Comparison of ENCODE assay signal across 34 cellular contexts in the genomic region with DNA sequence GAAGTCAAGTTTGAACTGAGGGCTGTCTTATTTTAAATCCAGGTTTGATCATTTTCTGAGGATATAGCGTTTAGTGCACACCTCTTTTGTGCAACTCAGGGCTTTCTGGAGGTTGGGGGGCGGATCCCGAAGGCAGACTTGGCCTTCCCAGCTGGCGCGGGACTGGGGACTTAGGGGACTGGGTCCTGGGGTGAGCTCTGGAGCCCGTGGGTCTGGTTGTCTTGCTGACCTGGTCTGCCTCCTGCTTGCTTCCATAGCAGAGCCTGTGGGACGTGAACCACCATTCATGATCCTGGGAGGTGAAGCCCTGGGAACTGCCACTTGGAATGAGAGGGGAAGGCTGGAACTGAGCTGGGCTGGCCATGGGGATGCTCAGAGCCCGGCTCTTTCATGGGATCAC.
"Had no signal": no experiment of that assay in that cellular context is flagged by ENCODE, and none has a peak within 500 bp of the region (broad histone marks: within the 10 kb centered on the region; RNA-seq: fewer than 3 reads in every experiment).

No MANE protein-coding gene starts in this region.

- H3K27me3 ChIP-seq: adrenal gland, body of pancreas, brain microvascular endothelial cell, breast epithelium had no signal

- H3K4me3 Mint-ChIP-seq: activated B cell treated with CpG ODN at 0.5 μM for 24 hours; activated CD4-positive, alpha-beta memory T cell treated with anti-CD3 and anti-CD28 coated beads for 36 hours; activated CD4-positive, alpha-beta T cell treated with anti-CD3 and anti-CD28 coated beads, Interleukin-2, amount 10 ng/mL, durations not matched to agents 24 days and 14 days; activated CD8-positive, alpha-beta T cell treated with anti-CD3 and anti-CD28 coated beads for 36 hours; activated naive CD4-positive, alpha-beta T cell treated with anti-CD3 and anti-CD28 coated beads for 36 hours; activated naive CD8-positive, alpha-beta T cell treated with anti-CD3 and anti-CD28 coated beads for 36 hours; activated T-cell treated with anti-CD3 and anti-CD28 coated beads, Interleukin-2, amount 50 U/mL, for 4 hours; activated T-cell treated with anti-CD3 and anti-CD28 coated beads, Interleukin-2, amount 50 U/mL, for 72 hours; activated T-helper 1 cell treated with anti-CD3 and anti-CD28 coated beads, Interleukin-12 subunit alpha, Interleukin-12 subunit beta, Interleukin-2, Interleukin-4 antibody, amounts not matched to agents 30 ng/mL and 10 ng/mL and 1 ng/mL, durations not matched to agents 14 hours and 24 hours and 36 hours; activated T-helper 17 cell treated with anti-CD3 and anti-CD28 coated beads, Interleukin-2, amount 50 U/mL, for 72 hours; T-helper 1 cell treated with Interleukin-12 subunit alpha and Interleukin-12 subunit beta and Interleukin-4 antibody, amounts not matched to agents 30 μg/mL and 1 μg/mL, for 36 hours; T-helper 2 cell treated with Interferon-gamma antibody and Interleukin-4, amounts not matched to agents 5 μg/mL and 100 μg/mL, for 36 hours had no signal

- H3K36me3 Mint-ChIP-seq: activated CD4-positive, alpha-beta memory T cell treated with anti-CD3 and anti-CD28 coated beads for 36 hours; activated naive CD4-positive, alpha-beta T cell treated with anti-CD3 and anti-CD28 coated beads, Interleukin-2, amount 50 U/mL, for 72 hours; activated naive CD8-positive, alpha-beta T cell treated with anti-CD3 and anti-CD28 coated beads for 36 hours had no signal

- H3K9me3 ChIP-seq: adrenal gland, body of pancreas, breast epithelium had no signal

- DNase-seq: activated B cell treated with CpG ODN at 0.5 μM for 24 hours; activated CD4-positive, alpha-beta memory T cell treated with anti-CD3 and anti-CD28 coated beads for 36 hours; activated CD4-positive, alpha-beta T cell treated with anti-CD3 and anti-CD28 coated beads for 4 hours; activated CD4-positive, alpha-beta T cell treated with anti-CD3 and anti-CD28 coated beads, Interleukin-2, amount 10 ng/mL, durations not matched to agents 24 days and 14 days; activated CD4-positive, alpha-beta T cell treated with anti-CD3 and anti-CD28 coated beads, Interleukin-2, amount 50 U/mL, for 1 hour; activated CD4-positive, alpha-beta T cell treated with anti-CD3 and anti-CD28 coated beads, Interleukin-2, amount 50 U/mL, for 4 hours; activated CD4-positive, CD25-positive, alpha-beta regulatory T cell treated with anti-CD3 and anti-CD28 coated beads, Interleukin-2, amount 50 U/mL, for 72 hours; activated CD8-positive, alpha-beta memory T cell treated with anti-CD3 and anti-CD28 coated beads, Interleukin-2, amount 50 U/mL, for 4 hours; activated CD8-positive, alpha-beta T cell treated with anti-CD3 and anti-CD28 coated beads for 36 hours; activated effector memory CD4-positive, alpha-beta T cell treated with anti-CD3 and anti-CD28 coated beads, Interleukin-2, amount 50 U/mL, for 16 hours; activated gamma-delta T cell treated with Interleukin-2 at 50 U/mL for 16 hours; activated naive CD4-positive, alpha-beta T cell; activated naive CD4-positive, alpha-beta T cell treated with anti-CD3 and anti-CD28 coated beads for 36 hours; activated naive CD4-positive, alpha-beta T cell treated with anti-CD3 and anti-CD28 coated beads, Interleukin-2, amount 50 U/mL, for 16 hours; activated naive CD8-positive, alpha-beta T cell treated with anti-CD3 and anti-CD28 coated beads for 36 hours; activated T-cell treated with anti-CD3 and anti-CD28 coated beads for 4 hours; activated T-cell treated with anti-CD3 and anti-CD28 coated beads, Interleukin-2, amount 50 U/mL, for 1 hour; activated T-cell treated with anti-CD3 and anti-CD28 coated beads, Interleukin-2, amount 50 U/mL, for 4 hours; activated T-cell treated with anti-CD3 and anti-CD28 coated beads, Interleukin-2, amount 50 U/mL, for 72 hours; adrenal gland; amniotic stem cell; body of pancreas; brain microvascular endothelial cell; central memory CD4-positive, alpha-beta T cell; T-helper 1 cell; T-helper 2 cell; T-helper 9 cell had no signal

- ATAC-seq: activated CD8-positive, alpha-beta T cell treated with anti-CD3 and anti-CD28 coated beads for 36 hours; activated naive CD4-positive, alpha-beta T cell treated with anti-CD3 and anti-CD28 coated beads, Interleukin-2, amount 50 U/mL, for 72 hours; activated T-cell treated with anti-CD3 and anti-CD28 coated beads, Interleukin-2, amount 50 U/mL, for 4 hours; activated T-cell treated with anti-CD3 and anti-CD28 coated beads, Interleukin-2, amount 50 U/mL, for 72 hours; activated T-helper 17 cell treated with anti-CD3 and anti-CD28 coated beads, Interleukin-2, amount 50 U/mL, for 72 hours; body of pancreas had no signal

- H3K27ac ChIP-seq: adrenal gland, body of pancreas, brain microvascular endothelial cell, breast epithelium, VCaP had no signal

- H3K27ac Mint-ChIP-seq: activated B cell treated with CpG ODN at 0.5 μM for 24 hours; activated CD4-positive, alpha-beta memory T cell treated with anti-CD3 and anti-CD28 coated beads for 36 hours; activated CD4-positive, alpha-beta T cell treated with anti-CD3 and anti-CD28 coated beads, Interleukin-2, amount 10 ng/mL, durations not matched to agents 24 days and 14 days; activated CD8-positive, alpha-beta T cell treated with anti-CD3 and anti-CD28 coated beads for 36 hours; activated naive CD4-positive, alpha-beta T cell treated with anti-CD3 and anti-CD28 coated beads for 36 hours; activated naive CD4-positive, alpha-beta T cell treated with anti-CD3 and anti-CD28 coated beads, Interleukin-2, amount 50 U/mL, for 72 hours; activated naive CD8-positive, alpha-beta T cell treated with anti-CD3 and anti-CD28 coated beads for 36 hours; activated T-cell treated with anti-CD3 and anti-CD28 coated beads, Interleukin-2, amount 50 U/mL, for 72 hours; activated T-helper 1 cell treated with anti-CD3 and anti-CD28 coated beads, Interleukin-12 subunit alpha, Interleukin-12 subunit beta, Interleukin-2, Interleukin-4 antibody, amounts not matched to agents 30 ng/mL and 10 ng/mL and 1 ng/mL, durations not matched to agents 14 hours and 24 hours and 36 hours; activated T-helper 17 cell treated with anti-CD3 and anti-CD28 coated beads, Interleukin-2, amount 50 U/mL, for 72 hours; T-helper 1 cell treated with Interleukin-12 subunit alpha and Interleukin-12 subunit beta and Interleukin-4 antibody, amounts not matched to agents 30 μg/mL and 1 μg/mL, for 36 hours; T-helper 2 cell treated with Interferon-gamma antibody and Interleukin-4, amounts not matched to agents 5 μg/mL and 100 μg/mL, for 36 hours had no signal

- H3K36me3 ChIP-seq: adrenal gland, brain microvascular endothelial cell, breast epithelium had no signal

- H3K4me3 ChIP-seq: adrenal gland, body of pancreas, breast epithelium had no signal

- H3K9me3 Mint-ChIP-seq: activated B cell treated with CpG ODN at 0.5 μM for 24 hours; activated CD4-positive, alpha-beta memory T cell treated with anti-CD3 and anti-CD28 coated beads for 36 hours; activated CD4-positive, alpha-beta T cell treated with anti-CD3 and anti-CD28 coated beads, Interleukin-2, amount 10 ng/mL, durations not matched to agents 24 days and 14 days; activated CD8-positive, alpha-beta T cell treated with anti-CD3 and anti-CD28 coated beads for 36 hours; activated naive CD4-positive, alpha-beta T cell treated with anti-CD3 and anti-CD28 coated beads for 36 hours; activated naive CD4-positive, alpha-beta T cell treated with anti-CD3 and anti-CD28 coated beads, Interleukin-2, amount 50 U/mL, for 72 hours; activated naive CD8-positive, alpha-beta T cell treated with anti-CD3 and anti-CD28 coated beads for 36 hours; activated T-cell treated with anti-CD3 and anti-CD28 coated beads, Interleukin-2, amount 50 U/mL, for 4 hours; activated T-cell treated with anti-CD3 and anti-CD28 coated beads, Interleukin-2, amount 50 U/mL, for 72 hours; activated T-helper 1 cell treated with anti-CD3 and anti-CD28 coated beads, Interleukin-12 subunit alpha, Interleukin-12 subunit beta, Interleukin-2, Interleukin-4 antibody, amounts not matched to agents 30 ng/mL and 10 ng/mL and 1 ng/mL, durations not matched to agents 14 hours and 24 hours and 36 hours; activated T-helper 17 cell treated with anti-CD3 and anti-CD28 coated beads, Interleukin-2, amount 50 U/mL, for 72 hours; T-helper 1 cell treated with Interleukin-12 subunit alpha and Interleukin-12 subunit beta and Interleukin-4 antibody, amounts not matched to agents 30 μg/mL and 1 μg/mL, for 36 hours; T-helper 2 cell treated with Interferon-gamma antibody and Interleukin-4, amounts not matched to agents 5 μg/mL and 100 μg/mL, for 36 hours had no signal

- H3K4me1 Mint-ChIP-seq: activated B cell treated with CpG ODN at 0.5 μM for 24 hours; activated CD4-positive, alpha-beta T cell treated with anti-CD3 and anti-CD28 coated beads, Interleukin-2, amount 10 ng/mL, durations not matched to agents 24 days and 14 days; activated T-helper 17 cell treated with anti-CD3 and anti-CD28 coated beads, Interleukin-2, amount 50 U/mL, for 72 hours had no signal
